19 cellular contexts compared by ENCODE assay signal in genomic region chr3:12464181-12464580, GRCh38.
"Had no signal": no experiment of that assay in that cellular context is flagged by ENCODE, and none has a peak within 500 bp of the region (broad histone marks: within the 10 kb centered on the region; RNA-seq: fewer than 3 reads in every experiment).

No MANE protein-coding gene starts in this region.

- H3K9me3 Mint-ChIP-seq: naive B cell; stimulated activated memory B cell treated with anti-CD40 and anti-IgM and Interleukin-4, amounts not matched to agents 10 μg/mL and 1 μg/mL and 100 μg/mL, for 72 hours; stimulated activated naive CD8-positive, alpha-beta T cell treated with anti-CD3 and anti-CD28 coated beads, Interleukin-15, Interleukin-2, amounts not matched to agents 100 ng/mL and 50 ng/mL, for 24 hours had no signal

- H3K36me3 Mint-ChIP-seq: stimulated activated memory B cell treated with anti-CD40 and anti-IgM and Interleukin-4, amounts not matched to agents 10 μg/mL and 1 μg/mL and 100 μg/mL, for 72 hours had no signal

- H3K4me3 ChIP-seq: colonic mucosa, lung, psoas muscle, right lobe of liver, testis, tibial nerve had no signal

- H3K4me3 Mint-ChIP-seq: naive B cell; stimulated activated memory B cell treated with anti-CD40 and anti-IgM and Interleukin-4, amounts not matched to agents 10 μg/mL and 1 μg/mL and 100 μg/mL, for 72 hours; stimulated activated naive CD8-positive, alpha-beta T cell treated with anti-CD3 and anti-CD28 coated beads, Interleukin-15, Interleukin-2, amounts not matched to agents 100 ng/mL and 50 ng/mL, for 24 hours had no signal

- H3K27ac ChIP-seq: colonic mucosa, psoas muscle, testis, tibial nerve had no signal

- H3K27me3 ChIP-seq: colonic mucosa, neutrophil, right lobe of liver, testis, tibial nerve had no signal

- DNase-seq: colonic mucosa; dermis blood vessel endothelial cell; foreskin melanocyte; head of caudate nucleus; hippocampal formation; left ventricle myocardium superior; mesendoderm; naive B cell; retina; stimulated activated CD4-positive, alpha-beta T cell treated with anti-CD3 and anti-CD28 coated beads, Interleukin-4, amount 100 ng/mL, for 24 hours; testis had no signal

- ATAC-seq: left colon; left ventricle myocardium superior; psoas muscle; stimulated activated memory B cell treated with anti-CD40 and anti-IgM and Interleukin-4, amounts not matched to agents 10 μg/mL and 1 μg/mL and 100 μg/mL, for 72 hours had no signal

- H3K27ac Mint-ChIP-seq: naive B cell; stimulated activated memory B cell treated with anti-CD40 and anti-IgM and Interleukin-4, amounts not matched to agents 10 μg/mL and 1 μg/mL and 100 μg/mL, for 72 hours; stimulated activated naive CD8-positive, alpha-beta T cell treated with anti-CD3 and anti-CD28 coated beads, Interleukin-15, Interleukin-2, amounts not matched to agents 100 ng/mL and 50 ng/mL, for 24 hours had no signal

- H3K4me1 ChIP-seq: psoas muscle, testis had no signal

- H3K27me3 Mint-ChIP-seq: stimulated activated naive CD8-positive, alpha-beta T cell treated with anti-CD3 and anti-CD28 coated beads, Interleukin-15, Interleukin-2, amounts not matched to agents 100 ng/mL and 50 ng/mL, for 24 hours had no signal

- H3K9me3 ChIP-seq: colonic mucosa, neutrophil, psoas muscle, right lobe of liver, testis, tibial nerve had no signal

- H3K36me3 ChIP-seq: colonic mucosa, neutrophil, right lobe of liver, tibial nerve had no signal
